In genomic region chr10:126068357-126068756, GRCh38 we compare ENCODE assay signal across 19 cellular contexts.
"Had no signal": no experiment of that assay in that cellular context is flagged by ENCODE, and none has a peak within 500 bp of the region (broad histone marks: within the 10 kb centered on the region; RNA-seq: fewer than 3 reads in every experiment).

No MANE protein-coding gene starts in this region.

- H3K4me3 ChIP-seq: SJSA1, SK-N-MC had no signal

- H3K27me3 ChIP-seq: SJSA1 had no signal

- H3K9me3 ChIP-seq: SJSA1 had no signal

- DNase-seq: KBM-7, MV-4-11, NCI-H1048, NCI-H1105, NCI-H1417, NCI-H1436 treated with DMSO at 0.1 percent for 48 hours, NCI-H1694, NCI-H187 treated with DMSO at 0.1 percent for 48 hours, NCI-H2029 treated with DMSO at 0.1 percent for 48 hours, NCI-H2171 treated with DMSO at 0.1 percent for 48 hours, NCI-H345, NCI-H446 treated with DMSO at 0.1 percent for 48 hours, NCI-H510A treated with DMSO at 0.1 percent for 48 hours, NCI-H526, Right ventricle myocardium superior, RPMI8226, SIG-M5 had no signal

- H3K36me3 ChIP-seq: SJSA1 had no signal

- H3K27ac ChIP-seq: SJSA1, SK-N-MC had no signal
